8 cellular contexts compared by ENCODE assay signal in the genomic region with DNA sequence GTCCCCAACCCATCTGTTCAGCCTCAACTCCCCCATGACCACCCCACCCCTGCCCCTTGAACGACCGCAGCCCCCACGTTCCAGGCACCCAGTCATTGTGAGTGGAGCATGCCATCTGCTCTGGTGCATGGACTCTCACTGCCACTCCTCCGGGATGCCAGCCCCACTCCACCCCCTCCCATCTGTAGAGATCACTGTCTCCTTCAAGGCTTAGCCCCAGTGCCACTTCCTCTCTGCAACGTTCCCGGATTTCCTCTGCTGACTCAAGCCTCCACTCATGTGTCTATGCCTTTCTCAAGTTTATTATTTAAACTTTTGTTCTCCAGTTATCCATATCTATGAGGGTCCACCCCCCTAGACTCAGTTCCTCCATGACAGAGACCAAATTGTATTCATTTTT. TPM values are rescaled to one million over a fixed set of nuclear protein-coding genes. Genes with fewer than 3 reads are reported as not detected.
DNase-seq lines count a peak whose midpoint lies in the region; ATAC-seq and TF ChIP-seq lines count a peak whose summit lies in the region.

No MANE protein-coding gene starts in this region.

- no peak for ATAC-seq in activated naive CD8-positive, alpha-beta T cell treated with anti-CD3 and anti-CD28 coated beads, Interleukin-2, amount 10 ng/mL, durations not matched to agents 7 days and 5 days (ENCODE audit: low read depth)
- ATAC-seq in naive B cell (ENCODE audit: low read depth in 2 of 2): peak in 1 of 2 donors; percentile 34
- ATAC-seq in WTC11: no peak

- H3K36me3 ChIP-seq in CD4-positive, alpha-beta memory T cell (ENCODE audit: insufficient read depth, low read length): no peaks in the 10 kb centered on the region

- no peaks in the 10 kb centered on the region for H3K27me3 Mint-ChIP-seq in CD4-positive, alpha-beta memory T cell
- no peaks in the 10 kb centered on the region for H3K27me3 Mint-ChIP-seq in activated naive CD8-positive, alpha-beta T cell treated with anti-CD3 and anti-CD28 coated beads, Interleukin-2, amount 10 ng/mL, durations not matched to agents 7 days and 5 days
- H3K27me3 Mint-ChIP-seq in naive B cell (no peaks in the 10 kb centered on the region), WTC11 (ENCODE audit: low read depth) (no peaks in the 10 kb centered on the region)

- in situ Hi-C loops in ACHN (cut with HindIII; ENCODE audit: low pct_ligation_motif_present, low pct_unique_long_range_greater_than_20kb, low sequenced_read_pairs): no loop called here

- H3K4me1 Mint-ChIP-seq in CD4-positive, alpha-beta memory T cell: peaks cover 32 to 58% (median 42%) of the 10 kb centered on the region in 4 donors
- H3K4me1 Mint-ChIP-seq in activated naive CD8-positive, alpha-beta T cell treated with anti-CD3 and anti-CD28 coated beads, Interleukin-2, amount 10 ng/mL, durations not matched to agents 7 days and 5 days: peaks cover 68% of the 10 kb centered on the region
- H3K4me1 Mint-ChIP-seq in naive B cell (peaks cover 46 to 62% (median 54%) of the 10 kb centered on the region in 3 donors), WTC11 (peaks cover 26% of the 10 kb centered on the region)

- no peak for DNase-seq in CD4-positive, alpha-beta memory T cell
- DNase-seq in NCI-H2171 treated with DMSO at 0.1 percent for 48 hours (lab: John Stamatoyannopoulos, UW) (peak; percentile 85), naive B cell (no peak), superior temporal gyrus (ENCODE audit: extremely low spot score) (no peak), WTC11 (ENCODE audit: low spot score) (no peak), ACHN (no peak)
- no peak for DNase-seq in activated naive CD8-positive, alpha-beta T cell treated with anti-CD3 and anti-CD28 coated beads, Interleukin-2, amount 10 ng/mL, durations not matched to agents 7 days and 5 days
- no peak for DNase-seq in activated naive CD4-positive, alpha-beta T cell (lab: John Stamatoyannopoulos, UW)

- H3K4me3 ChIP-seq in CD4-positive, alpha-beta memory T cell (ENCODE audit: low read length in 2 of 2): no peak overlapping the region

- H3K9me3 ChIP-seq in CD4-positive, alpha-beta memory T cell (ENCODE audit: control insufficient read depth in 1 of 2, low read length in 2 of 2): no peaks in the 10 kb centered on the region

- CTCF ChIA-PET in CD4-positive, alpha-beta memory T cell (lab: Charles Lee; ENCODE audit: partially characterized antibody): no interaction called here
- CTCF ChIA-PET in WTC11 (lab: Charles Lee): no interaction called here

- TF ChIP-seq CTCF in WTC11 (IDR thresholded peaks at IDR 0.05): no peak

- H3K27me3 ChIP-seq in CD4-positive, alpha-beta memory T cell (ENCODE audit: insufficient read depth, low read length): no peaks in the 10 kb centered on the region

- H3K27ac ChIP-seq in CD4-positive, alpha-beta memory T cell (ENCODE audit: low read depth, low read length): no peak overlapping the region

- peak overlapping the region in 3 of 7 donors; percentile 0 to 67 (median 59) for H3K27ac Mint-ChIP-seq in CD4-positive, alpha-beta memory T cell
- peak overlapping the region; percentile 42 for H3K27ac Mint-ChIP-seq in activated naive CD8-positive, alpha-beta T cell treated with anti-CD3 and anti-CD28 coated beads, Interleukin-2, amount 10 ng/mL, durations not matched to agents 7 days and 5 days
- H3K27ac Mint-ChIP-seq in naive B cell: peak overlapping the region in 3 of 6 donors; percentile 39 to 55 (median 47)
- H3K27ac Mint-ChIP-seq in WTC11: no peak overlapping the region

- H3K9me3 Mint-ChIP-seq in CD4-positive, alpha-beta memory T cell: peaks cover 0 to 3% (median 0%) of the 10 kb centered on the region in 8 donors
- H3K9me3 Mint-ChIP-seq in activated naive CD8-positive, alpha-beta T cell treated with anti-CD3 and anti-CD28 coated beads, Interleukin-2, amount 10 ng/mL, durations not matched to agents 7 days and 5 days: no peaks in the 10 kb centered on the region
- H3K9me3 Mint-ChIP-seq in naive B cell: peaks cover 0 to 7% (median 0%) of the 10 kb centered on the region in 7 donors
- H3K9me3 Mint-ChIP-seq in WTC11: no peaks in the 10 kb centered on the region

- H3K4me3 Mint-ChIP-seq in CD4-positive, alpha-beta memory T cell: peak overlapping the region in 6 of 8 donors; percentile 6 to 53 (median 24)
- H3K4me3 Mint-ChIP-seq in activated naive CD8-positive, alpha-beta T cell treated with anti-CD3 and anti-CD28 coated beads, Interleukin-2, amount 10 ng/mL, durations not matched to agents 7 days and 5 days: peak overlapping the region; percentile 25
- H3K4me3 Mint-ChIP-seq in naive B cell (peak overlapping the region in 7 of 8 donors; percentile 38 to 71 (median 52)), WTC11 (no peak overlapping the region)

- POLR2A ChIA-PET in CD4-positive, alpha-beta memory T cell (lab: Charles Lee; ENCODE audit: partially characterized antibody): no interaction called here
- POLR2A ChIA-PET in activated naive CD8-positive, alpha-beta T cell treated with anti-CD3 and anti-CD28 coated beads, Interleukin-2, amount 10 ng/mL, durations not matched to agents 7 days and 5 days (lab: Charles Lee): no interaction called here
- POLR2A ChIA-PET in WTC11 (lab: Charles Lee): no interaction called here

- H3K4me1 ChIP-seq in CD4-positive, alpha-beta memory T cell (ENCODE audit: insufficient read depth, low read length): peaks cover 35% of the 10 kb centered on the region

- intact Hi-C loops in CD4-positive, alpha-beta memory T cell (cut with micrococcal nuclease): loop anchor here (5.0 kb wide), 1 partner anchor 48 kb away; no protein-coding TSS in a partner anchor

- H3K36me3 Mint-ChIP-seq in CD4-positive, alpha-beta memory T cell: peaks cover 0 to 2% of the 10 kb centered on the region in 2 donors
- H3K36me3 Mint-ChIP-seq in activated naive CD8-positive, alpha-beta T cell treated with anti-CD3 and anti-CD28 coated beads, Interleukin-2, amount 10 ng/mL, durations not matched to agents 7 days and 5 days: peaks cover 9% of the 10 kb centered on the region
- H3K36me3 Mint-ChIP-seq in naive B cell: peaks cover 6 to 8% of the 10 kb centered on the region in 2 donors
- H3K36me3 Mint-ChIP-seq in WTC11: no peaks in the 10 kb centered on the region

TF ChIP-seq in WTC11, 78 proteins besides CTCF, POLR2A, EP300 and RAD21:
- TF ChIP-seq, protein P1, sequence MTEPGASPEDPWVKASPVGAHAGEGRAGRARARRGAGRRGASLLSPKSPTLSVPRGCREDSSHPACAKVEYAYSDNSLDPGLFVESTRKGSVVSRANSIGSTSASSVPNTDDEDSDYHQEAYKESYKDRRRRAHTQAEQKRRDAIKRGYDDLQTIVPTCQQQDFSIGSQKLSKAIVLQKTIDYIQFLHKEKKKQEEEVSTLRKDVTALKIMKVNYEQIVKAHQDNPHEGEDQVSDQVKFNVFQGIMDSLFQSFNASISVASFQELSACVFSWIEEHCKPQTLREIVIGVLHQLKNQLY (CRISPR knock-in tag; IDR thresholded peaks at IDR 0.05): no peak

RNA-seq across cellular contexts. Expression of gene MAML3, which starts 54.0 kb away (rescaled TPM):
- 1 to 10 TPM; 2.9 to 3.7 TPM for total RNA-seq in CD4-positive, alpha-beta memory T cell
- under 1 TPM; 0.15 to 0.50 TPM for polyA plus RNA-seq in CD4-positive, alpha-beta memory T cell
- total RNA-seq in activated naive CD8-positive, alpha-beta T cell treated with anti-CD3 and anti-CD28 coated beads, Interleukin-2, amount 10 ng/mL, durations not matched to agents 7 days and 5 days: 1 to 10 TPM; 4.6 to 4.7 TPM
- 1 to 10 TPM in 3 of 6 donors, under 1 TPM in 3; 0.37 to 2.7 (median 1.1) TPM for polyA plus RNA-seq in naive B cell (ENCODE audit: low read depth in 6 of 6)
- 7.4 to 8.7 TPM (median 7.9 TPM) in 3 replicates for total RNA-seq in WTC11 (2021)
